In genomic region chr2:246489-247145, GRCh38 we compare ENCODE assay signal across 9 cellular contexts. TPM values are rescaled to one million over a fixed set of nuclear protein-coding genes. Genes with fewer than 3 reads are reported as not detected.
DNase-seq lines count a peak whose midpoint lies in the region; FAIRE-seq and TF ChIP-seq lines count a peak whose summit lies in the region.
"Had no signal": no experiment of that assay in that cellular context is flagged by ENCODE, and none has a peak within 500 bp of the region (broad histone marks: within the 10 kb centered on the region; RNA-seq: fewer than 3 reads in every experiment).

No MANE protein-coding gene starts in this region.

- no peak overlapping the region for H3K9ac ChIP-seq in endothelial cell of umbilical vein (replicated peaks; ENCODE audit: extremely low read depth, insufficient read depth, low read length)

- no peak overlapping the region for H3K4me2 ChIP-seq in endothelial cell of umbilical vein (ENCODE audit: insufficient read depth, low read length)

- no peak for TF ChIP-seq POLR2A in Peyer's patch (IDR thresholded peaks at IDR 0.05)
- no peak for TF ChIP-seq POLR2A in endothelial cell of umbilical vein (IDR thresholded peaks at IDR 0.05; ENCODE audit: low read depth, low read length)

- no peak overlapping the region for H3K27ac ChIP-seq in Peyer's patch
- no peak overlapping the region for H3K27ac ChIP-seq in endothelial cell of umbilical vein (ENCODE audit: insufficient read depth, low read depth, low read length)

- H3K36me3 ChIP-seq in Peyer's patch, result peaks cover 0 to 66% (median 0%) of the 10 kb centered on the region in 3 donors
- H3K36me3 ChIP-seq in endothelial cell of umbilical vein (ENCODE audit: control insufficient read depth in 2 of 2, extremely low read depth in 1 of 2, insufficient read depth in 2 of 2, low read length in 2 of 2), result peaks cover 0 to 5% of the 10 kb centered on the region in 2 experiments

- H3K36me3 Mint-ChIP-seq in neural crest cell (ENCODE audit: low read depth), result peaks cover 22% of the 10 kb centered on the region
- H3K36me3 Mint-ChIP-seq in activated T-cell treated with anti-CD3 and anti-CD28 coated beads, Interleukin-2, amount 50 U/mL, for 24 hours (ENCODE audit: low read depth), result peaks cover 63% of the 10 kb centered on the region

- H3K27me3 Mint-ChIP-seq in neural crest cell (ENCODE audit: low read depth), result no peaks in the 10 kb centered on the region
- H3K27me3 Mint-ChIP-seq in activated T-cell treated with anti-CD3 and anti-CD28 coated beads, Interleukin-2, amount 50 U/mL, for 24 hours, result no peaks in the 10 kb centered on the region
- H3K27me3 Mint-ChIP-seq: IgD-negative memory B cell had no signal

- no peak overlapping the region for H3K27ac Mint-ChIP-seq in neural crest cell (ENCODE audit: unreplicated experiment)
- H3K27ac Mint-ChIP-seq in activated T-cell treated with anti-CD3 and anti-CD28 coated beads, Interleukin-2, amount 50 U/mL, for 24 hours, result no peak overlapping the region
- H3K27ac Mint-ChIP-seq: IgD-negative memory B cell had no signal

- in situ Hi-C loops in ACHN (cut with HindIII; ENCODE audit: low pct_ligation_motif_present, low pct_unique_long_range_greater_than_20kb, low sequenced_read_pairs), result no loop called here

- H4K20me1 ChIP-seq in endothelial cell of umbilical vein (replicated peaks; ENCODE audit: control insufficient read depth, extremely low read depth, insufficient read depth, low read length), result no peaks in the 10 kb centered on the region

- H3K9me3 Mint-ChIP-seq in neural crest cell, result no peaks in the 10 kb centered on the region
- H3K9me3 Mint-ChIP-seq in activated T-cell treated with anti-CD3 and anti-CD28 coated beads, Interleukin-2, amount 50 U/mL, for 24 hours, result no peaks in the 10 kb centered on the region

- POLR2A ChIA-PET in endothelial cell of umbilical vein (lab: Charles Lee), result no interaction called here

- H3K4me3 Mint-ChIP-seq in neural crest cell, result no peak overlapping the region
- H3K4me3 Mint-ChIP-seq in activated T-cell treated with anti-CD3 and anti-CD28 coated beads, Interleukin-2, amount 50 U/mL, for 24 hours, result no peak overlapping the region
- H3K4me3 Mint-ChIP-seq: IgD-negative memory B cell had no signal

- H3K4me1 ChIP-seq in Peyer's patch (no peaks in the 10 kb centered on the region), endothelial cell of umbilical vein (ENCODE audit: control insufficient read depth, extremely low read depth, insufficient read depth, low read length) (no peaks in the 10 kb centered on the region)

- DNase-seq in ACHN (peak; percentile 71), ELR (ENCODE audit: low read depth) (peak; percentile 66), HS-5 (ENCODE audit: low read depth) (peak; percentile 26), Peyer's patch (no peak), endothelial cell of umbilical vein (ENCODE audit: low read depth, low spot score) (peak; percentile 59), neural crest cell (ENCODE audit: low read depth, low spot score) (peak; percentile 50), HuH-7.5 (ENCODE audit: low spot score) (no peak)
- no peak for DNase-seq in activated T-cell treated with anti-CD3 and anti-CD28 coated beads, Interleukin-2, amount 50 U/mL, for 24 hours

- H3K4me3 ChIP-seq in Peyer's patch, result no peak overlapping the region
- no peak overlapping the region for H3K4me3 ChIP-seq in endothelial cell of umbilical vein (replicated peaks in 1 of 3; ENCODE audit: insufficient read depth in 1 of 3, low read depth in 1 of 3, low read length in 3 of 3)

- TF ChIP-seq CTCF in Peyer's patch (IDR thresholded peaks at IDR 0.05) (peak; percentile 11 to 60 (median 48)), endothelial cell of umbilical vein (IDR thresholded peaks at IDR 0.05; ENCODE audit: extremely low read depth in 1 of 2, insufficient read depth in 1 of 2, low read depth in 1 of 2, low read length in 2 of 2) (peak; percentile 32 to 65), neural crest cell (conservative IDR thresholded peaks at IDR 0.05) (peak; percentile 76)

- CTCF ChIA-PET in endothelial cell of umbilical vein (lab: Charles Lee), result interaction anchor here (0.7 to 2.3 kb wide), 20 partner anchors 9 to 1523 kb away, joined by 3 to 21 read pairs (median 7); partner anchors contain the start of gene ALKAL2

- no peaks in the 10 kb centered on the region for H3K79me2 ChIP-seq in endothelial cell of umbilical vein (ENCODE audit: control insufficient read depth, insufficient read depth, low read length)

- intact Hi-C loops in endothelial cell of umbilical vein (cut with micrococcal nuclease), result loop anchor here (1.0 kb wide), 5 partner anchors 18 to 1300 kb away; partner anchors contain the start of genes ACP1 and SH3YL1

- FAIRE-seq in endothelial cell of umbilical vein (lab: Jason Lieb, UNC), result peak; percentile 15

- dilution Hi-C loops in endothelial cell of umbilical vein (cut with MboI; ENCODE audit: extremely low pct_ligation_motif_present, low sequenced_read_pairs), result no loop called here

- no peaks in the 10 kb centered on the region for H3K4me1 Mint-ChIP-seq in neural crest cell
- H3K4me1 Mint-ChIP-seq in activated T-cell treated with anti-CD3 and anti-CD28 coated beads, Interleukin-2, amount 50 U/mL, for 24 hours (ENCODE audit: low read depth), result peaks cover 5% of the 10 kb centered on the region

- no peak overlapping the region for H2AFZ ChIP-seq in endothelial cell of umbilical vein (ENCODE audit: low read depth, low read length)

- no peaks in the 10 kb centered on the region for H3K27me3 ChIP-seq in Peyer's patch
- no peaks in the 10 kb centered on the region for H3K27me3 ChIP-seq in endothelial cell of umbilical vein (ENCODE audit: control insufficient read depth in 2 of 2, insufficient read depth in 2 of 2, low read length in 2 of 2)

- BruUV-seq in endothelial cell of umbilical vein (replicated peaks; lab: Mats Ljungman, UMichigan), result no TSS peak

- H3K9me3 ChIP-seq in Peyer's patch (no peaks in the 10 kb centered on the region), endothelial cell of umbilical vein (replicated peaks; ENCODE audit: control insufficient read depth, insufficient read depth, low read length) (no peaks in the 10 kb centered on the region)

- no peaks in the 10 kb centered on the region for H3K9me1 ChIP-seq in endothelial cell of umbilical vein (replicated peaks; ENCODE audit: control insufficient read depth, extremely low read depth, insufficient read depth, low read length)

TF ChIP-seq in endothelial cell of umbilical vein, 7 proteins besides CTCF, POLR2A, EP300 and RAD21:
- no peak for TF ChIP-seq MAX (IDR thresholded peaks at IDR 0.05; ENCODE audit: insufficient read depth, insufficient read length)
- no peak for TF ChIP-seq MYC (IDR thresholded peaks at IDR 0.05; ENCODE audit: low read depth, low read length)
- TF ChIP-seq GATA2 (IDR thresholded peaks at IDR 0.05; ENCODE audit: insufficient read depth, insufficient read length, low read depth, low read length), result no peak
- no peak for TF ChIP-seq JUN (IDR thresholded peaks at IDR 0.05; ENCODE audit: borderline replicate concordance, insufficient read depth, insufficient read length, low read depth)
- TF ChIP-seq POLR2AphosphoS5 (IDR thresholded peaks at IDR 0.05; ENCODE audit: insufficient read depth, low read depth, low read length), result no peak
- no peak for TF ChIP-seq EZH2 (IDR thresholded peaks at IDR 0.05; ENCODE audit: borderline replicate concordance, low read depth, low read length, severe bottlenecking)
- no peak for TF ChIP-seq FOS (IDR thresholded peaks at IDR 0.05; ENCODE audit: borderline replicate concordance, insufficient read depth, low read length)

RNA-seq across cellular contexts. Expression of gene SH3YL1, which starts 17.2 kb away (rescaled TPM):
- 100 to 1,000 TPM in 2 of 4 donors, 10 to 100 TPM in 2; 60.2 to 163 (median 102) TPM for total RNA-seq in Peyer's patch
- 18.6 and 22.4 TPM in 2 replicates for total RNA-seq in endothelial cell of umbilical vein
- 8.6 and 12.5 TPM in 2 replicates for polyA plus RNA-seq in endothelial cell of umbilical vein
- polyA plus RNA-seq in endothelial cell of umbilical vein (2011; cell fraction: cytosol; rRNA removed), result 11.2 and 11.8 TPM in 2 replicates
- polyA plus RNA-seq in endothelial cell of umbilical vein (2011; cell fraction: nucleus; rRNA removed), result 68.6 and 76.3 TPM in 2 replicates
- 12.1 and 15.6 TPM in 2 replicates for polyA plus RNA-seq in endothelial cell of umbilical vein (2012)
- 13.9 and 21.4 TPM in 2 replicates for polyA minus RNA-seq in endothelial cell of umbilical vein
- polyA minus RNA-seq in endothelial cell of umbilical vein (2011; cell fraction: cytosol; rRNA and poly(A)+ RNA removed), result 3.1 TPM
- polyA minus RNA-seq in endothelial cell of umbilical vein (2011; cell fraction: nucleus; rRNA and poly(A)+ RNA removed), result 42.8 and 52.4 TPM in 2 replicates
- 30.8 and 31.8 TPM in 2 replicates for total RNA-seq in neural crest cell

RNA-seq across cellular contexts. Expression of gene ACP1, which starts 18.1 kb away (rescaled TPM):
- total RNA-seq in Peyer's patch (10 to 100 TPM; 39.6 to 88.1 (median 63.5) TPM), endothelial cell of umbilical vein (76.2 and 80.2 TPM in 2 replicates), neural crest cell (133 and 144 TPM in 2 replicates)
- 46.1 and 63.4 TPM in 2 replicates for polyA plus RNA-seq in endothelial cell of umbilical vein
- polyA plus RNA-seq in endothelial cell of umbilical vein (2011; cell fraction: cytosol; rRNA removed), result 79.2 and 82.1 TPM in 2 replicates
- polyA plus RNA-seq in endothelial cell of umbilical vein (2011; cell fraction: nucleus; rRNA removed), result 59.3 and 73.2 TPM in 2 replicates
- 101 and 123 TPM in 2 replicates for polyA plus RNA-seq in endothelial cell of umbilical vein (2012)
- 83.6 and 93.4 TPM in 2 replicates for polyA minus RNA-seq in endothelial cell of umbilical vein
- polyA minus RNA-seq in endothelial cell of umbilical vein (2011; cell fraction: cytosol; rRNA and poly(A)+ RNA removed), result 98.7 TPM
- polyA minus RNA-seq in endothelial cell of umbilical vein (2011; cell fraction: nucleus; rRNA and poly(A)+ RNA removed), result 41.4 and 54.6 TPM in 2 replicates

RNA-seq across cellular contexts. Expression of gene ALKAL2, which starts 41.3 kb away (rescaled TPM):
- total RNA-seq in Peyer's patch (1 to 10 TPM in 3 of 4 donors, not detected in 1; 1.6 to 9.1 (median 3.6) TPM), endothelial cell of umbilical vein (not detected in 2 replicates), neural crest cell (0.63 and 0.82 TPM in 2 replicates)
- polyA plus RNA-seq in endothelial cell of umbilical vein, result not detected in 2 replicates
- not detected in 2 replicates for polyA plus RNA-seq in endothelial cell of umbilical vein (2011; cell fraction: cytosol; rRNA removed)
- polyA plus RNA-seq in endothelial cell of umbilical vein (2011; cell fraction: nucleus; rRNA removed), result not detected in 2 replicates
- not detected in 2 replicates for polyA plus RNA-seq in endothelial cell of umbilical vein (2012)
- polyA minus RNA-seq in endothelial cell of umbilical vein, result not detected in 2 replicates
- polyA minus RNA-seq in endothelial cell of umbilical vein (2011; cell fraction: cytosol; rRNA and poly(A)+ RNA removed), result not detected
- polyA minus RNA-seq in endothelial cell of umbilical vein (2011; cell fraction: nucleus; rRNA and poly(A)+ RNA removed), result not detected in 2 replicates

Comparison
In these comparisons a context has a peak if more than half of its experiments do, and no peak if none do; other contexts are left out.
1. DNase-seq: peak in ACHN (single experiment), ELR (single experiment), HS-5 (single experiment), endothelial cell of umbilical vein (single experiment) and neural crest cell (single experiment); none in Peyer's patch (0 of 3), HuH-7.5 (single experiment) and activated T-cell treated with anti-CD3 and anti-CD28 coated beads, Interleukin-2, amount 50 U/mL, for 24 hours (single experiment).
2. Peak in every context shown above with its lines, with median percentiles within 50 percentile points of each other: CTCF ChIP-seq.